Comparison of ENCODE assay signal across 11 cellular contexts in the genomic region with DNA sequence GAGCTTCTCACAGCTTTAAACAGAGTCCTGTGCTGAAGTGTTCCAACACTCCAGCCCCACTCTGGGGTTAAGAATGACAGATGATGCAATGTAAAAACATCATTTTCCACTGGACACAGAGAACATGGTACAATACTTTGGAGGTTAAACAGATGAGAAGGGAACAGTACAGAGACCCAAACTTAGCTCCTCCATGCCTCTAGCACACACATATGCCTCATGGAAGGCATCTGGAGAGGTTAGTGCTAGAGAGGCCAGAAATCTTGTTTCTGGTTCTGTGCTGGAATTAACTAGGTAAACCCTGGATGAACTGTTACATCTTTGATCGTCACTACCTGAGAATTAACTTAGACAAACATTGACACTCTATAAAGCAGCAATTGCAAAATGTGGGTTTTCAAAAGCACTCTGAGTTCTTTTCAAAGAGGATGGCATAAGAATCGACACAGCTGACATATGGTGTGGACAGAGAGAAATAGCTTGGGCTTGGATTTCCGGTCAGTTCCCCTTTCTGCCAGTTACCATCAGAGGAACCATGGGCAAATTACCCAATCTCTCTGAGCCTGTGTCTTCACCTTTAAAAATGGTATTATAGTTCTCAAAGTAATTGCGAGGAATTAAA.
DNase-seq lines count a peak whose midpoint lies in the region; ATAC-seq and TF ChIP-seq lines count a peak whose summit lies in the region.
"Had no signal": no experiment of that assay in that cellular context is flagged by ENCODE, and none has a peak within 500 bp of the region (broad histone marks: within the 10 kb centered on the region; RNA-seq: fewer than 3 reads in every experiment).

No MANE protein-coding gene starts in this region.

- H3K79me1 ChIP-seq in mesenchymal stem cell (replicated peaks; ENCODE audit: low read length, poor library complexity, severe bottlenecking): peaks cover 11% of the 10 kb centered on the region

- H3K9me3 ChIP-seq in Panc1 (ENCODE audit: control insufficient read depth, insufficient read depth, low read depth, low read length) (no peaks in the 10 kb centered on the region), mesenchymal stem cell (ENCODE audit: control insufficient read depth, low read length) (no peaks in the 10 kb centered on the region), tibial artery (no peaks in the 10 kb centered on the region)

- no peak overlapping the region for H4K8ac ChIP-seq in mesenchymal stem cell (ENCODE audit: low read length)

- H3K27ac Mint-ChIP-seq in activated naive CD8-positive, alpha-beta T cell treated with anti-CD3 and anti-CD28 coated beads for 36 hours: no peak overlapping the region
- H3K27ac Mint-ChIP-seq: activated CD4-positive, alpha-beta T cell treated with anti-CD3 and anti-CD28 coated beads, Interleukin-2, amount 10 ng/mL, durations not matched to agents 7 days and 5 days had no signal

- ATAC-seq in Panc1 (no peak), GM18517 (IDR thresholded peaks at IDR 0.05; ENCODE audit: unreplicated experiment) (no peak)

- POLR2A ChIA-PET in Panc1 (lab: Charles Lee): no interaction called here

- intact Hi-C loops in Panc1 (cut with micrococcal nuclease; ENCODE audit: unreplicated experiment): no loop called here
- intact Hi-C loops in tibial artery (cut with DNase I; ENCODE audit: low total_unique reads): loop anchor here (10.0 kb wide), 1 partner anchor 79 kb away; a partner anchor contains a TSS

- no peak overlapping the region for H2BK5ac ChIP-seq in mesenchymal stem cell (ENCODE audit: low read depth, low read length, poor library complexity, severe bottlenecking)

- no peak overlapping the region for H2AFZ ChIP-seq in mesenchymal stem cell (ENCODE audit: low read depth, low read length)

- no peaks in the 10 kb centered on the region for H3K36me3 ChIP-seq in Panc1 (ENCODE audit: control insufficient read depth, insufficient read depth, low read length)
- no peaks in the 10 kb centered on the region for H3K36me3 ChIP-seq in mesenchymal stem cell (ENCODE audit: control insufficient read depth in 1 of 2, insufficient read depth in 2 of 2, low read depth in 1 of 2, low read length in 2 of 2)
- no peaks in the 10 kb centered on the region for H3K36me3 ChIP-seq in tibial artery

- no peak overlapping the region for H3K4ac ChIP-seq in mesenchymal stem cell (ENCODE audit: low read depth in 1 of 2, low read length in 2 of 2)

- no peak overlapping the region for H2AK5ac ChIP-seq in mesenchymal stem cell (ENCODE audit: low read length, severe bottlenecking)

- TF ChIP-seq CTCF in Panc1 (IDR thresholded peaks at IDR 0.05): no peak
- no peak for TF ChIP-seq CTCF in tibial artery (IDR thresholded peaks at IDR 0.05)

- H3K23ac ChIP-seq in mesenchymal stem cell (ENCODE audit: low read length in 2 of 2): no peak overlapping the region

- peaks cover 5% of the 10 kb centered on the region for H3K4me1 Mint-ChIP-seq in activated naive CD8-positive, alpha-beta T cell treated with anti-CD3 and anti-CD28 coated beads for 36 hours
- H3K4me1 Mint-ChIP-seq: activated CD4-positive, alpha-beta T cell treated with anti-CD3 and anti-CD28 coated beads, Interleukin-2, amount 10 ng/mL, durations not matched to agents 7 days and 5 days had no signal

- H3K36me3 Mint-ChIP-seq in activated naive CD8-positive, alpha-beta T cell treated with anti-CD3 and anti-CD28 coated beads for 36 hours: no peaks in the 10 kb centered on the region

- BruUV-seq in Panc1 (replicated peaks; lab: Mats Ljungman, UMichigan): TSS peak; percentile 38

- in situ Hi-C loops in Panc1 (cut with HindIII; ENCODE audit: low pct_unique_long_range_greater_than_20kb, low sequenced_read_pairs): no loop called here

- CTCF ChIA-PET in Panc1 (lab: Charles Lee): no interaction called here

- no peak overlapping the region for H3K9ac ChIP-seq in mesenchymal stem cell (ENCODE audit: low read length)

- no peak overlapping the region for H2BK12ac ChIP-seq in mesenchymal stem cell (ENCODE audit: low read length in 2 of 2)

- H3K4me1 ChIP-seq in Panc1 (ENCODE audit: control insufficient read depth, insufficient read depth, low read length) (peaks cover 38% of the 10 kb centered on the region), mesenchymal stem cell (ENCODE audit: control insufficient read depth, insufficient read depth, low read depth, low read length) (peaks cover 9% of the 10 kb centered on the region), tibial artery (peaks cover 0 to 99% (median 68%) of the 10 kb centered on the region in 4 donors)

- H3K18ac ChIP-seq in mesenchymal stem cell (ENCODE audit: low read depth in 1 of 2, low read length in 2 of 2): no peak overlapping the region

- H2BK120ac ChIP-seq in mesenchymal stem cell (ENCODE audit: low read depth, low read length): peak overlapping the region; percentile 7

- 93% methylated on average over 4 of the region's 4 CpGs for WGBS in mesenchymal stem cell

- no peak overlapping the region for H3K14ac ChIP-seq in mesenchymal stem cell (ENCODE audit: low read length in 2 of 2)

- H3K27ac ChIP-seq in Panc1 (ENCODE audit: low read length) (peak overlapping the region; percentile 74), mesenchymal stem cell (ENCODE audit: low read length, poor library complexity, severe bottlenecking) (no peak overlapping the region), tibial artery (peak overlapping the region; percentile 79 to 84)

- no peaks in the 10 kb centered on the region for H3K27me3 ChIP-seq in Panc1 (ENCODE audit: control insufficient read depth, insufficient read depth, low read length)
- no peaks in the 10 kb centered on the region for H3K27me3 ChIP-seq in mesenchymal stem cell (ENCODE audit: control insufficient read depth in 1 of 2, insufficient read depth in 1 of 2, low read length in 2 of 2)
- H3K27me3 ChIP-seq in tibial artery: no peaks in the 10 kb centered on the region

- no peak overlapping the region for H3K4me3 Mint-ChIP-seq in activated naive CD8-positive, alpha-beta T cell treated with anti-CD3 and anti-CD28 coated beads for 36 hours
- H3K4me3 Mint-ChIP-seq: activated CD4-positive, alpha-beta T cell treated with anti-CD3 and anti-CD28 coated beads, Interleukin-2, amount 10 ng/mL, durations not matched to agents 7 days and 5 days had no signal

- no peak overlapping the region for H3K4me3 ChIP-seq in Panc1 (ENCODE audit: low read depth in 2 of 2, low read length in 2 of 2)
- H3K4me3 ChIP-seq in mesenchymal stem cell (ENCODE audit: insufficient read depth in 1 of 2, low read depth in 1 of 2, low read length in 2 of 2): no peak overlapping the region
- no peak overlapping the region for H3K4me3 ChIP-seq in tibial artery

- H3K27me3 Mint-ChIP-seq in activated naive CD8-positive, alpha-beta T cell treated with anti-CD3 and anti-CD28 coated beads for 36 hours: no peaks in the 10 kb centered on the region

- H3K4me2 ChIP-seq in mesenchymal stem cell (ENCODE audit: low read length, poor library complexity, severe bottlenecking): no peak overlapping the region

- no peaks in the 10 kb centered on the region for H3K9me3 Mint-ChIP-seq in activated naive CD8-positive, alpha-beta T cell treated with anti-CD3 and anti-CD28 coated beads for 36 hours
- H3K9me3 Mint-ChIP-seq: activated CD4-positive, alpha-beta T cell treated with anti-CD3 and anti-CD28 coated beads, Interleukin-2, amount 10 ng/mL, durations not matched to agents 7 days and 5 days had no signal

- H4K91ac ChIP-seq in mesenchymal stem cell (ENCODE audit: low read length): no peak overlapping the region

- DNase-seq in Panc1 (ENCODE audit: low read depth, low spot score) (no peak), dedifferentiated amniotic fluid mesenchymal stem cell (ENCODE audit: extremely low spot score) (peak; percentile 80), mesenchymal stem cell (peak; percentile 54), tibial artery (no peak), DMS114 treated with DMSO at 0.1 percent for 48 hours (lab: John Stamatoyannopoulos, UW; ENCODE audit: unreplicated experiment) (no peak), NCI-H446 (lab: John Stamatoyannopoulos, UW) (no peak)
- no peak for DNase-seq in activated naive CD8-positive, alpha-beta T cell treated with anti-CD3 and anti-CD28 coated beads for 36 hours
- DNase-seq: activated CD4-positive, alpha-beta T cell treated with anti-CD3 and anti-CD28 coated beads, Interleukin-2, amount 10 ng/mL, durations not matched to agents 7 days and 5 days; activated naive CD4-positive, alpha-beta T cell treated with Interleukin-2 at 50 U/mL for 16 hours; NCI-H524 treated with DMSO at 0.1 percent for 48 hours had no signal

- no peak overlapping the region for H2BK15ac ChIP-seq in mesenchymal stem cell (ENCODE audit: low read depth, poor library complexity, severe bottlenecking)

Comparison
In these comparisons a context has a peak if more than half of its experiments do, and no peak if none do; other contexts are left out.
1. DNase-seq: peak in dedifferentiated amniotic fluid mesenchymal stem cell (single experiment) and mesenchymal stem cell (single experiment); none in Panc1 (single experiment), tibial artery (0 of 2), DMS114 treated with DMSO at 0.1 percent for 48 hours (single experiment), activated naive CD8-positive, alpha-beta T cell treated with anti-CD3 and anti-CD28 coated beads for 36 hours (single experiment) and NCI-H446 (0 of 2).